Comparison of ENCODE assay signal across 11 cellular contexts in the genomic region with DNA sequence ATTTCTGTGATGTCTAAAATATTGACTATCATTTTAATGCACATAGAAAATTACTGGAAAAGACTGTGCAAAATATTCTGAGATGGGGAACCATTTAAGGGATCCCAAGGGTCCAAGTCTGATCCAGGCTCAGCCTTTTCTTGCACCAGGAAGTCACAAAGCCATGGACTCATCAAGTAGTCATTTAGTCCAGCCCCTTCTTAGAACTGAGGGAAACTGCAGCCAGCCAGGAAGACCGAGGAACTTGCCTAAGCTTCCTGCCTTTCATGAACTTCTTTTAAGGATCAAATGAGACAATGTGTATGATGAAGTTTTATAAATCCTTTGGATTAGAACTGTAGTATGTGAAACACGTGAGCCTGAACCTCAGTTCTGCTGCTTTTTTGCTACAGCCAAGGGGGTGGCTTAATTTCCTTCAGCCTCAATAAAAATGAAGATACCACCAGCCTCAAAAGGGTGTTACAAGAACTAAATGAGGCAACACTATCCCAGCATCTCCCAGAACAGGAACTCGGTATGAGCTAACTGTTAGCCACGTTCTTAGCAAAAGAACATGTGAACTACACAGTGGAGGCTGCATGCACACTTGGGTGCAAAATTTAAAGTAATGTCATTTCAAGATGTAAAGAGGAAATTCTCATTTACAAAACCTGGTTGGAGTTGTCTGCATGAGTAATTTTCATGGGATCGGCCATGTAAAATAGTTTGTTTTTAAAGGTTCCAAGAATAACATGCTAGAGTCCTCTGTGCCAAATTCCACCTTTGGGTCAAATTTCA.
DNase-seq lines count a peak whose midpoint lies in the region; ATAC-seq and TF ChIP-seq lines count a peak whose summit lies in the region.
"Had no signal": no experiment of that assay in that cellular context is flagged by ENCODE, and none has a peak within 500 bp of the region (broad histone marks: within the 10 kb centered on the region; RNA-seq: fewer than 3 reads in every experiment).

No MANE protein-coding gene starts in this region.

- DNase-seq in EL = peak; percentile 52
- peak; percentile 48 for DNase-seq in PC-3
- DNase-seq in fibroblast of lung (ENCODE audit: low read depth in 2 of 2) = peak; percentile 56 to 82
- peak; percentile 88 for DNase-seq in osteoblast (ENCODE audit: insufficient read length, low spot score, missing footprints)
- DNase-seq in stimulated activated naive CD4-positive, alpha-beta T cell (lab: John Stamatoyannopoulos, UW) = no peak
- no peak for DNase-seq in NCI-H69 (lab: John Stamatoyannopoulos, UW)
- DNase-seq: activated CD4-positive, alpha-beta T cell treated with anti-CD3 and anti-CD28 coated beads, Interleukin-2, amount 50 U/mL, for 1 hour had no signal

- no peak overlapping the region for H3K4me2 ChIP-seq in PC-3 (ENCODE audit: low read length)
- H3K4me2 ChIP-seq in fibroblast of lung (ENCODE audit: extremely low read depth, insufficient read depth, low read length) = peak overlapping the region; percentile 47
- H3K4me2 ChIP-seq in osteoblast (ENCODE audit: insufficient read depth, low read length) = peak overlapping the region; percentile 67
- H3K4me2 ChIP-seq: KMS-11 had no signal

- ATAC-seq in PC-3 = peak; percentile 69
- no peak for ATAC-seq in HG02798 (IDR thresholded peaks at IDR 0.05; ENCODE audit: poor library complexity, unreplicated experiment)
- no peak for ATAC-seq in GM21447 (IDR thresholded peaks at IDR 0.05; ENCODE audit: unreplicated experiment)

- H3K79me2 ChIP-seq in PC-3 (ENCODE audit: low read length) = no peaks in the 10 kb centered on the region
- H3K79me2 ChIP-seq in fibroblast of lung (ENCODE audit: control insufficient read depth, insufficient read depth, low read length) = no peaks in the 10 kb centered on the region
- H3K79me2 ChIP-seq in osteoblast (ENCODE audit: insufficient read depth, low read length) = no peaks in the 10 kb centered on the region

- no peaks in the 10 kb centered on the region for H3K9me2 ChIP-seq in PC-3 (replicated peaks; ENCODE audit: low read length)

- H3K27me3 ChIP-seq in PC-3 (ENCODE audit: low read length) (no peaks in the 10 kb centered on the region), fibroblast of lung (ENCODE audit: control insufficient read depth, insufficient read depth, low read length) (no peaks in the 10 kb centered on the region), osteoblast (ENCODE audit: insufficient read depth, low read length) (no peaks in the 10 kb centered on the region)

- BruUV-seq in PC-3 (replicated peaks; lab: Mats Ljungman, UMichigan) = no TSS peak

- H3K36me3 ChIP-seq in PC-3 (ENCODE audit: low read depth, low read length) = no peaks in the 10 kb centered on the region
- no peaks in the 10 kb centered on the region for H3K36me3 ChIP-seq in fibroblast of lung (ENCODE audit: control insufficient read depth, insufficient read depth, low read length)
- H3K36me3 ChIP-seq in osteoblast (ENCODE audit: insufficient read depth, low read length) = no peaks in the 10 kb centered on the region
- H3K36me3 ChIP-seq: adrenal gland had no signal

- no peak overlapping the region for H3K4me3 ChIP-seq in PC-3 (ENCODE audit: low read length)
- no peak overlapping the region for H3K4me3 ChIP-seq in fibroblast of lung (replicated peaks in 1 of 4; ENCODE audit: control extremely low read depth in 1 of 4, insufficient read depth in 1 of 4, low read depth in 3 of 4, low read length in 4 of 4)
- peak overlapping the region; percentile 20 for H3K4me3 ChIP-seq in osteoblast (ENCODE audit: insufficient read depth, low read length)
- H3K4me3 ChIP-seq: adrenal gland had no signal

- H3K9me3 ChIP-seq in PC-3 (ENCODE audit: low read length) = no peaks in the 10 kb centered on the region
- no peaks in the 10 kb centered on the region for H3K9me3 ChIP-seq in fibroblast of lung (ENCODE audit: control insufficient read depth, insufficient read depth, low read depth, low read length)
- no peaks in the 10 kb centered on the region for H3K9me3 ChIP-seq in osteoblast (ENCODE audit: low read depth, low read length)
- H3K9me3 ChIP-seq: adrenal gland had no signal

- TF ChIP-seq CTCF in PC-3 (conservative IDR thresholded peaks at IDR 0.05; ENCODE audit: low read depth, low read length) (no peak), fibroblast of lung (conservative IDR thresholded peaks at IDR 0.05 in 1 of 2, IDR thresholded peaks at IDR 0.05 in 1 of 2; ENCODE audit: low read depth in 1 of 2, low read length in 2 of 2) (no peak), osteoblast (IDR thresholded peaks at IDR 0.05; ENCODE audit: extremely low read depth, low read depth, low read length) (no peak)

- intact Hi-C loops in PC-3 (cut with micrococcal nuclease) = no loop called here

- no peak overlapping the region for H3K9ac ChIP-seq in PC-3 (ENCODE audit: low read length)
- H3K9ac ChIP-seq in fibroblast of lung (ENCODE audit: insufficient read depth, low read length) = no peak overlapping the region
- H3K9ac ChIP-seq: KMS-11 had no signal

- H3K4me1 ChIP-seq in PC-3 (ENCODE audit: insufficient read depth, low read length) (peaks cover 17% of the 10 kb centered on the region), fibroblast of lung (ENCODE audit: control insufficient read depth, extremely low read depth, insufficient read depth, low read length) (peaks cover 18% of the 10 kb centered on the region), osteoblast (ENCODE audit: insufficient read depth, low read length) (peaks cover 26% of the 10 kb centered on the region)

- H3F3A ChIP-seq in PC-3 (ENCODE audit: low read length, unreplicated experiment) = no peaks in the 10 kb centered on the region

- H2AFZ ChIP-seq in PC-3 (ENCODE audit: low read length) (no peak overlapping the region), fibroblast of lung (ENCODE audit: low read length) (peak overlapping the region; percentile 60), osteoblast (ENCODE audit: low read length) (peak overlapping the region; percentile 74)

- CTCF ChIA-PET in PC-3 (lab: Charles Lee) = no interaction called here

- H4K20me1 ChIP-seq in PC-3 (ENCODE audit: low read length) = no peaks in the 10 kb centered on the region
- no peaks in the 10 kb centered on the region for H4K20me1 ChIP-seq in fibroblast of lung (ENCODE audit: control insufficient read depth, extremely low read depth, insufficient read depth, low read length)
- H4K20me1 ChIP-seq in osteoblast (ENCODE audit: insufficient read depth, low read length) = no peaks in the 10 kb centered on the region

- H3K27ac ChIP-seq in PC-3 (ENCODE audit: low read length) (no peak overlapping the region), fibroblast of lung (ENCODE audit: insufficient read depth, low read length) (peak overlapping the region; percentile 61), osteoblast (ENCODE audit: low read depth, low read length) (peak overlapping the region; percentile 76)
- H3K27ac ChIP-seq: KMS-11 had no signal

- POLR2A ChIA-PET in PC-3 (lab: Charles Lee; ENCODE audit: unreplicated experiment) = no interaction called here

Comparison
In these comparisons a context has a peak if more than half of its experiments do, and no peak if none do; other contexts are left out.
1. DNase-seq: peak in EL (single experiment), PC-3 (single experiment), fibroblast of lung (2 of 2) and osteoblast (single experiment); none in stimulated activated naive CD4-positive, alpha-beta T cell (0 of 6) and NCI-H69 (single experiment).